In genomic region chr12:386651-387050, GRCh38 we compare ENCODE assay signal across 12 cellular contexts. TPM values are rescaled to one million over a fixed set of nuclear protein-coding genes. Genes with fewer than 3 reads are reported as not detected.
DNase-seq lines count a peak whose midpoint lies in the region; ATAC-seq, FAIRE-seq and TF ChIP-seq lines count a peak whose summit lies in the region.
"Had no signal": no experiment of that assay in that cellular context is flagged by ENCODE, and none has a peak within 500 bp of the region (broad histone marks: within the 10 kb centered on the region; RNA-seq: fewer than 3 reads in every experiment).

No MANE protein-coding gene starts in this region.

- no peaks in the 10 kb centered on the region for H3K9me3 ChIP-seq in cardiac muscle cell (ENCODE audit: low read depth)
- H3K9me3 ChIP-seq in suprapubic skin: no peaks in the 10 kb centered on the region

- TF ChIP-seq CTCF in cardiac muscle cell (IDR thresholded peaks at IDR 0.05; ENCODE audit: low read depth, low read length) (no peak), VCaP (conservative IDR thresholded peaks at IDR 0.05) (no peak), suprapubic skin (IDR thresholded peaks at IDR 0.05) (no peak)

- H3K27ac ChIP-seq in cardiac muscle cell (no peak overlapping the region), VCaP (peak overlapping the region; percentile 95), suprapubic skin (no peak overlapping the region)

- H3K27me3 ChIP-seq in cardiac muscle cell: no peaks in the 10 kb centered on the region
- no peaks in the 10 kb centered on the region for H3K27me3 ChIP-seq in suprapubic skin

- H3K4me1 ChIP-seq in cardiac muscle cell (ENCODE audit: low read depth) (peaks cover 16% of the 10 kb centered on the region), suprapubic skin (peaks cover 42% of the 10 kb centered on the region)

- no peak for TF ChIP-seq POLR2A in suprapubic skin (IDR thresholded peaks at IDR 0.05)

- H3K4me3 ChIP-seq in cardiac muscle cell (peak overlapping the region; percentile 83), suprapubic skin (peak overlapping the region; percentile 79)

- DNase-seq in cardiac muscle cell (ENCODE audit: low read depth in 1 of 2, low spot score in 1 of 2) (peak in 1 of 2 donors; percentile 42), cardiac septum (ENCODE audit: low spot score) (no peak), frontal cortex (ENCODE audit: low spot score in 2 of 2) (no peak), suprapubic skin (ENCODE audit: low spot score in 2 of 2) (no peak)
- no peak for DNase-seq in stimulated activated CD4-positive, alpha-beta T cell treated with anti-CD3 and anti-CD28 coated beads, Interleukin-4, amount 100 ng/mL, for 1 hour
- DNase-seq: activated B cell treated with CpG ODN at 0.5 μM for 24 hours; DMS79; NCI-H1105 treated with DMSO at 0.1 percent for 48 hours; stimulated activated CD4-positive, alpha-beta T cell treated with anti-CD3 and anti-CD28 coated beads, Interleukin-12 subunit alpha, Interleukin-12 subunit beta, amount 100 ng/mL, for 4 hours had no signal

- peaks cover 37% of the 10 kb centered on the region for H3K36me3 ChIP-seq in cardiac muscle cell
- peaks cover 34% of the 10 kb centered on the region for H3K36me3 ChIP-seq in suprapubic skin

- 64% methylated on average over 4 of the region's 4 CpGs for WGBS in suprapubic skin

- intact Hi-C loops in cardiac septum (cut with DNase I): no loop called here

- ATAC-seq in HG03135 (IDR thresholded peaks at IDR 0.05; ENCODE audit: unreplicated experiment) (no peak), GM19397 (IDR thresholded peaks at IDR 0.05; ENCODE audit: unreplicated experiment) (no peak)

- FAIRE-seq in frontal cortex (lab: Jason Lieb, UNC): peak; percentile 10

- TF ChIP-seq EP300 in suprapubic skin (IDR thresholded peaks at IDR 0.05): no peak

RNA-seq across cellular contexts. Expression of gene KDM5A, which starts 2.5 kb away (rescaled TPM):
- total RNA-seq in cardiac muscle cell (36.3 and 36.4 TPM in 2 replicates), cardiac septum (35.3 TPM), frontal cortex (52.2 TPM), suprapubic skin (100 to 1,000 TPM in 2 of 4 donors, 10 to 100 TPM in 2; 43.1 to 126 (median 92.1) TPM)
- 41.1 and 46.0 TPM in 2 replicates for polyA plus RNA-seq in cardiac muscle cell

RNA-seq across cellular contexts. Expression of gene CCDC77, which starts 14.8 kb away (rescaled TPM):
- 7.3 and 7.6 TPM in 2 replicates for total RNA-seq in cardiac muscle cell
- 11.0 and 13.0 TPM in 2 replicates for polyA plus RNA-seq in cardiac muscle cell
- total RNA-seq in cardiac septum: 2.2 TPM
- 30.6 TPM for total RNA-seq in frontal cortex
- 1 to 10 TPM; 5.1 to 9.7 (median 6.8) TPM for total RNA-seq in suprapubic skin
